Comparison of ENCODE assay signal across 8 cellular contexts in the genomic region with DNA sequence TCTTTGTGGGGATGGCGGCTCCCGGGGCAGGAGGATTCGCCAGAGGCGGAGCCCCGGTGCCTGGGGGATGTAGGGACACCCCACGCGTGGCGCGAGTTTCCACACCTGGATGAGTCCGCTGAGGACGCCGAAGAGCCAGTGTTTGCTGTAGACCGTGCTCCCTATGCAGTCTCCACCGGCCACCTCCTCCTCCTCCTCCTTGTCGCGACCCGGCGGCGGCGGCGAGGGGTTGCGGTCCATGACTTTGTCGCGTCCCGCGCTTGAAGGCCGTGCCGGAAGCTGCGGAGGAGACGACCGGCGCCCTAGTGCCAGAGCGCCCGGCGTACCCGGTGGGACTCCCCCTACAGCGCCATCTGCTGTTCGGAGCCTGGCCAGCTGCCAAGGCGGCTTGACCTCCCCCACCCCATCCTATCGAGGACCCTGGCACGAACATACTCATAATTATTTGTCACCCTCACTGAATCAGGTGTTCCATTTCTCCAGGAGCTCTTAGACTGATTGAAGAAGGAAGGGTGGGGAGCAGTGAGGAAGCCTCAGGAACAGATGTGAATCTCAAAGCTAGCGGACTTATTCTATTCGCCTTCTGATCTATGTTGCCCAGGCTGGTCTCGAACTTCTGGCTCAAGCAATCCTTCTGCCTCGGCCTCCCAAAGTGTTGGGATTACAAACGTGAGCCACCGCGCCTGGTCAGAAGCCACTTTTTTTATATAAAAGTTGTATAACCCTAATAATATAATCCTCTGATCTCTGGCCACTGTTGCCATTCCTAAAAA. TPM values are rescaled to one million over a fixed set of nuclear protein-coding genes. Genes with fewer than 3 reads are reported as not detected.
DNase-seq lines count a peak whose midpoint lies in the region; ATAC-seq lines count a peak whose summit lies in the region.

A gene with protein sequence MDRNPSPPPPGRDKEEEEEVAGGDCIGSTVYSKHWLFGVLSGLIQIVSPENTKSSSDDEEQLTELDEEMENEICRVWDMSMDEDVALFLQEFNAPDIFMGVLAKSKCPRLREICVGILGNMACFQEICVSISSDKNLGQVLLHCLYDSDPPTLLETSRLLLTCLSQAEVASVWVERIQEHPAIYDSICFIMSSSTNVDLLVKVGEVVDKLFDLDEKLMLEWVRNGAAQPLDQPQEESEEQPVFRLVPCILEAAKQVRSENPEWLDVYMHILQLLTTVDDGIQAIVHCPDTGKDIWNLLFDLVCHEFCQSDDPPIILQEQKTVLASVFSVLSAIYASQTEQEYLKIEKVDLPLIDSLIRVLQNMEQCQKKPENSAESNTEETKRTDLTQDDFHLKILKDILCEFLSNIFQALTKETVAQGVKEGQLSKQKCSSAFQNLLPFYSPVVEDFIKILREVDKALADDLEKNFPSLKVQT (minus strand): TSS at position 281 of the 773 bp plus-strand sequence. CDS start 41 bp downstream, at position 240.

- peaks cover 9% of the 10 kb centered on the region for H3K27me3 Mint-ChIP-seq in T-helper 17 cell

- no peaks in the 10 kb centered on the region for H3K9me3 ChIP-seq in T-helper 17 cell (ENCODE audit: control insufficient read depth, low read length, poor library complexity, severe bottlenecking)
- no peaks in the 10 kb centered on the region for H3K9me3 ChIP-seq in aorta (ENCODE audit: control insufficient read depth, low read length)

- H3K4me1 ChIP-seq in aorta (ENCODE audit: control insufficient read depth in 1 of 2, insufficient read depth in 2 of 2, low read length in 2 of 2) = peaks cover 1 to 6% of the 10 kb centered on the region in 2 donors

- H3K4me3 ChIP-seq in aorta (ENCODE audit: low read length in 2 of 2) = peak within 1 kb of the TSS; percentile 84 to 91

- peaks cover 2 to 5% of the 10 kb centered on the region in 2 donors for H3K36me3 ChIP-seq in aorta (ENCODE audit: control insufficient read depth in 1 of 2, insufficient read depth in 2 of 2, low read length in 1 of 2)

- intact Hi-C loops in aorta (cut with DNase I) = loop anchor here (5.0 to 10.0 kb wide), 5 partner anchors 61 to 114 kb away; a partner anchor contains a TSS

- peak within 1 kb of the TSS; percentile 94 for H3K4me3 Mint-ChIP-seq in T-helper 17 cell

- H3K27ac ChIP-seq in aorta (ENCODE audit: low read depth in 1 of 2, low read length in 2 of 2) = no peak within 1 kb of the TSS

- WGBS in aorta, 2 donors = 4% methylated on average over 39 to 48 of the region's 48 CpGs

- H3K27ac Mint-ChIP-seq in T-helper 17 cell = peak within 1 kb of the TSS; percentile 94

- H3K4me1 Mint-ChIP-seq in T-helper 17 cell = peaks cover 30% of the 10 kb centered on the region

- DNase-seq in NCI-H1694 (lab: John Stamatoyannopoulos, UW) (peak; percentile 64), T-helper 17 cell (peak; percentile 77 to 90 (median 82)), anterior cingulate cortex (lab: John Stamatoyannopoulos, UW) (peak in 57 of 58 donors; percentile 18 to 88 (median 76)), hepatic stellate cell (ENCODE audit: low spot score) (peak; percentile 86), renal cortical epithelial cell (ENCODE audit: low read depth) (peak; percentile 42), aorta (peak; percentile 89 to 96)

- ATAC-seq in GM18498 (IDR thresholded peaks at IDR 0.05; ENCODE audit: unreplicated experiment) (peak; percentile 98), HG02884 (IDR thresholded peaks at IDR 0.05; ENCODE audit: unreplicated experiment) (peak; percentile 96), T-helper 17 cell (peak; percentile 99), aorta (ENCODE audit: low FRiP score) (peak; percentile 96)

- no peaks in the 10 kb centered on the region for H3K27me3 ChIP-seq in aorta (ENCODE audit: control insufficient read depth in 1 of 2, insufficient read depth in 2 of 2, low read length in 1 of 2)

- H3K36me3 Mint-ChIP-seq in T-helper 17 cell (ENCODE audit: low read depth) = peaks cover 10% of the 10 kb centered on the region

RNA-seq across cellular contexts. Expression of the gene that starts here (rescaled TPM):
- total RNA-seq in T-helper 17 cell (10 to 100 TPM; 18.2 to 22.1 TPM), renal cortical epithelial cell (15.2 and 22.7 TPM in 2 replicates), aorta (10 to 100 TPM in 1 of 2 donors, 1 to 10 TPM in 1; 9.3 to 15.8 TPM)
- polyA plus RNA-seq in aorta = 10 to 100 TPM in 1 of 2 donors, 1 to 10 TPM in 1; 4.0 to 15.7 TPM

Comparison
In these comparisons a context has a peak if more than half of its experiments do, and no peak if none do; other contexts are left out.
1. DNase-seq: peak in every context shown above with its lines; median percentile 92 in aorta; 86 in hepatic stellate cell; 82 in T-helper 17 cell; 76 in anterior cingulate cortex; 64 in NCI-H1694; 42 in renal cortical epithelial cell.